8 cellular contexts compared by ENCODE assay signal in the genomic region with DNA sequence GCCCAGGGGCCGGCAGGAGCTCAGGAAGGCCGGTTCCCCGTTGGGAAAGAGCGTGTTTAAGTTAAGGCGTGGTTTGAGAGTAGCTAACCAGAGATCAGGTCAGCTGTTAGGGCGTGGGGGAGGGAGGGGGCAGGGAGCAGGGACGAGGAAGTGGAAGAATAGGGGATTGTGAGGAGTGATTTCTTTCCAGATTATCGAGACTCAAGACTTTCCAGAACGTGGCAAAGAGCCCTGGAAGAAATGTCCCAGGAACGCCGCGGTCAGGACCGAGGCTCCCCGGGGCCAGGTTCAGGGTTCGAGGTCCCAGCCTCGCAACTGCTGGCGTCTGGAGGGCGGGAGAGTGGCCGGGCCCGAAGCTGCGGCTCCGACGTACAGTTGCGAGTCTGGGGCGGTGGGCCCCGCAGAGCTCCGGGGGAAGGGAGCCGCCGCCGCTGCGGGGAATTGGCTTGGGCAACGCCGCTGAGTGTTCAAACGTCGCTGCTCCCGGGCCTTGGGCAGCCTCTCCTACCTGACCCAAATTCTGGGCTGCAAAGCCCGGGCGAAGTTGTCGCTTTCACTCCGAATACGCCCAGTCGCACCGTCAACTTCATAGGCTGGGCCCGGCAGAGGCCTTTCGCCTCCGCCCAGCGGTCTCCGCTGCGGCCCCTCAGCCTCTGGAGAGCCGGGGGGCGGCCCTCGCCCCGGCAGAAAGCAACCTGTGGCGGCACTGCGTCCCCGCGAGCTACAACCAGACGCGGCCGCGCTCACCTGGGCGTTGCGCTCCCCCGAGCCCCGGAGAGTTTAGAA. TPM values are rescaled to one million over a fixed set of nuclear protein-coding genes. Genes with fewer than 3 reads are reported as not detected.
DNase-seq lines count a peak whose midpoint lies in the region; ATAC-seq and TF ChIP-seq lines count a peak whose summit lies in the region.

No MANE protein-coding gene starts in this region.

- peaks cover 7% of the 10 kb centered on the region for H3K4me1 ChIP-seq in ectodermal cell (ENCODE audit: control insufficient read depth, insufficient read depth, low read length)
- H3K4me1 ChIP-seq in naive thymus-derived CD4-positive, alpha-beta T cell (ENCODE audit: control insufficient read depth in 2 of 2, insufficient read depth in 2 of 2, low read length in 2 of 2) = peaks cover 20 to 23% of the 10 kb centered on the region in 2 donors

- intact Hi-C loops in naive thymus-derived CD4-positive, alpha-beta T cell (cut with micrococcal nuclease) = loop anchor here in 1 of 2 donors (10.0 kb wide), 1 partner anchor 281 kb away; no protein-coding TSS in a partner anchor

- TF ChIP-seq EP300 in Ishikawa (IDR thresholded peaks at IDR 0.05; ENCODE audit: borderline replicate concordance) = no peak

- POLR2A ChIA-PET in naive thymus-derived CD4-positive, alpha-beta T cell (lab: Charles Lee) = no interaction called here

- H3K9me3 Mint-ChIP-seq in naive thymus-derived CD4-positive, alpha-beta T cell = peaks cover 0 to 13% (median 0%) of the 10 kb centered on the region in 11 donors

- CTCF ChIA-PET in naive thymus-derived CD4-positive, alpha-beta T cell (lab: Charles Lee) = no interaction called here

- peak overlapping the region in 1 of 9 donors; percentile 62 for H3K27ac Mint-ChIP-seq in naive thymus-derived CD4-positive, alpha-beta T cell

- ATAC-seq in naive thymus-derived CD4-positive, alpha-beta T cell = peak; percentile 51
- ATAC-seq in GM21717 (IDR thresholded peaks at IDR 0.05; ENCODE audit: unreplicated experiment) = no peak

- peak; percentile 51 for DNase-seq in ELF-1 (ENCODE audit: low read depth, low spot score)
- DNase-seq in naive thymus-derived CD4-positive, alpha-beta T cell = peak in 1 of 9 donors; percentile 19
- DNase-seq in stimulated activated CD4-positive, alpha-beta T cell treated with anti-CD3 and anti-CD28 coated beads, Interleukin-4, amount 100 ng/mL, for 1 hour = no peak
- no peak for DNase-seq in midbrain (lab: John Stamatoyannopoulos, UW)
- no peak for DNase-seq in DMS153 treated with DMSO at 0.1 percent for 48 hours (lab: John Stamatoyannopoulos, UW; ENCODE audit: unreplicated experiment)

- no peaks in the 10 kb centered on the region for H3K9me3 ChIP-seq in ectodermal cell (ENCODE audit: control insufficient read depth, low read length)
- H3K9me3 ChIP-seq in naive thymus-derived CD4-positive, alpha-beta T cell (ENCODE audit: control insufficient read depth in 2 of 3, low read length in 3 of 3) = no peaks in the 10 kb centered on the region

- peaks cover 13 to 39% (median 28%) of the 10 kb centered on the region in 7 donors for H3K4me1 Mint-ChIP-seq in naive thymus-derived CD4-positive, alpha-beta T cell

- peaks cover 100% of the 10 kb centered on the region for H3K27me3 ChIP-seq in ectodermal cell (ENCODE audit: control insufficient read depth, insufficient read depth, low read length, poor library complexity, severe bottlenecking)
- H3K27me3 ChIP-seq in naive thymus-derived CD4-positive, alpha-beta T cell (ENCODE audit: control insufficient read depth in 2 of 2, insufficient read depth in 2 of 2, low read length in 2 of 2) = peaks cover 30 to 31% of the 10 kb centered on the region in 2 donors

- H3K4me3 ChIP-seq in ectodermal cell (ENCODE audit: insufficient read depth, low read depth, low read length) = peak overlapping the region; percentile 34
- H3K4me3 ChIP-seq in naive thymus-derived CD4-positive, alpha-beta T cell (ENCODE audit: low read length) = peak overlapping the region; percentile 13

- H3K27me3 Mint-ChIP-seq in naive thymus-derived CD4-positive, alpha-beta T cell = peaks cover 50 to 77% (median 54%) of the 10 kb centered on the region in 5 donors

- peaks cover 10 to 29% (median 18%) of the 10 kb centered on the region in 5 donors for H3K36me3 Mint-ChIP-seq in naive thymus-derived CD4-positive, alpha-beta T cell

- 0 to 1% methylated on average over 65 of the region's 65 CpGs for WGBS in ectodermal cell, 2 experiments

- H3K36me3 ChIP-seq in ectodermal cell (ENCODE audit: control insufficient read depth, insufficient read depth, low read length) = no peaks in the 10 kb centered on the region
- H3K36me3 ChIP-seq in naive thymus-derived CD4-positive, alpha-beta T cell (ENCODE audit: control insufficient read depth in 2 of 3, insufficient read depth in 3 of 3, low read length in 3 of 3) = no peaks in the 10 kb centered on the region

- TF ChIP-seq RAD21 in Ishikawa (IDR thresholded peaks at IDR 0.05; ENCODE audit: low read depth) = 0 out of 2 replicates have a peak, but pooled peaks have one; percentile 1

- no peak overlapping the region for H3K27ac ChIP-seq in ectodermal cell (ENCODE audit: insufficient read depth, low read depth, low read length, poor library complexity, severe bottlenecking)
- no peak overlapping the region for H3K27ac ChIP-seq in naive thymus-derived CD4-positive, alpha-beta T cell (ENCODE audit: low read depth, low read length)

- H3K4me3 Mint-ChIP-seq in naive thymus-derived CD4-positive, alpha-beta T cell = peak overlapping the region; percentile 40 to 82 (median 66)

TF ChIP-seq in Ishikawa, 13 proteins besides CTCF, POLR2A, EP300 and RAD21:
- TF ChIP-seq TAF1 (IDR thresholded peaks at IDR 0.05; ENCODE audit: low read depth) (peak; percentile 24; the same call in 1 of the 2 replicates), TEAD4 (IDR thresholded peaks at IDR 0.05) (no peak), CREB1 (IDR thresholded peaks at IDR 0.05; ENCODE audit: low read depth) (no peak), TCF12 (IDR thresholded peaks at IDR 0.05; ENCODE audit: low read depth) (peak; percentile 18; the same call in 1 of the 2 replicates), YY1 (IDR thresholded peaks at IDR 0.05; ENCODE audit: low read depth) (no peak), FOXM1 (IDR thresholded peaks at IDR 0.05; ENCODE audit: borderline replicate concordance, low read depth) (no peak)
- TF ChIP-seq, protein P1, sequence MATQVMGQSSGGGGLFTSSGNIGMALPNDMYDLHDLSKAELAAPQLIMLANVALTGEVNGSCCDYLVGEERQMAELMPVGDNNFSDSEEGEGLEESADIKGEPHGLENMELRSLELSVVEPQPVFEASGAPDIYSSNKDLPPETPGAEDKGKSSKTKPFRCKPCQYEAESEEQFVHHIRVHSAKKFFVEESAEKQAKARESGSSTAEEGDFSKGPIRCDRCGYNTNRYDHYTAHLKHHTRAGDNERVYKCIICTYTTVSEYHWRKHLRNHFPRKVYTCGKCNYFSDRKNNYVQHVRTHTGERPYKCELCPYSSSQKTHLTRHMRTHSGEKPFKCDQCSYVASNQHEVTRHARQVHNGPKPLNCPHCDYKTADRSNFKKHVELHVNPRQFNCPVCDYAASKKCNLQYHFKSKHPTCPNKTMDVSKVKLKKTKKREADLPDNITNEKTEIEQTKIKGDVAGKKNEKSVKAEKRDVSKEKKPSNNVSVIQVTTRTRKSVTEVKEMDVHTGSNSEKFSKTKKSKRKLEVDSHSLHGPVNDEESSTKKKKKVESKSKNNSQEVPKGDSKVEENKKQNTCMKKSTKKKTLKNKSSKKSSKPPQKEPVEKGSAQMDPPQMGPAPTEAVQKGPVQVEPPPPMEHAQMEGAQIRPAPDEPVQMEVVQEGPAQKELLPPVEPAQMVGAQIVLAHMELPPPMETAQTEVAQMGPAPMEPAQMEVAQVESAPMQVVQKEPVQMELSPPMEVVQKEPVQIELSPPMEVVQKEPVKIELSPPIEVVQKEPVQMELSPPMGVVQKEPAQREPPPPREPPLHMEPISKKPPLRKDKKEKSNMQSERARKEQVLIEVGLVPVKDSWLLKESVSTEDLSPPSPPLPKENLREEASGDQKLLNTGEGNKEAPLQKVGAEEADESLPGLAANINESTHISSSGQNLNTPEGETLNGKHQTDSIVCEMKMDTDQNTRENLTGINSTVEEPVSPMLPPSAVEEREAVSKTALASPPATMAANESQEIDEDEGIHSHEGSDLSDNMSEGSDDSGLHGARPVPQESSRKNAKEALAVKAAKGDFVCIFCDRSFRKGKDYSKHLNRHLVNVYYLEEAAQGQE (IDR thresholded peaks at IDR 0.05; ENCODE audit: low read depth) = no peak
- TF ChIP-seq, protein P2, sequence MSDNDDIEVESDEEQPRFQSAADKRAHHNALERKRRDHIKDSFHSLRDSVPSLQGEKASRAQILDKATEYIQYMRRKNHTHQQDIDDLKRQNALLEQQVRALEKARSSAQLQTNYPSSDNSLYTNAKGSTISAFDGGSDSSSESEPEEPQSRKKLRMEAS (IDR thresholded peaks at IDR 0.05) = peak; percentile 61
- TF ChIP-seq, protein P3, sequence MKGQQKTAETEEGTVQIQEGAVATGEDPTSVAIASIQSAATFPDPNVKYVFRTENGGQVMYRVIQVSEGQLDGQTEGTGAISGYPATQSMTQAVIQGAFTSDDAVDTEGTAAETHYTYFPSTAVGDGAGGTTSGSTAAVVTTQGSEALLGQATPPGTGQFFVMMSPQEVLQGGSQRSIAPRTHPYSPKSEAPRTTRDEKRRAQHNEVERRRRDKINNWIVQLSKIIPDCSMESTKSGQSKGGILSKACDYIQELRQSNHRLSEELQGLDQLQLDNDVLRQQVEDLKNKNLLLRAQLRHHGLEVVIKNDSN (IDR thresholded peaks at IDR 0.05) = peak; percentile 57; the same call in 1 of the 2 replicates

RNA-seq across cellular contexts. Expression of a gene that starts 9.5 kb away (rescaled TPM):
- not detected for polyA plus RNA-seq in ectodermal cell (2013, experiment 1 of 4)
- polyA plus RNA-seq in ectodermal cell (2013, experiment 2 of 4) = 0.25 TPM
- polyA plus RNA-seq in ectodermal cell (2013, experiment 3 of 4) = not detected
- 0.16 TPM for polyA plus RNA-seq in ectodermal cell (2013, experiment 4 of 4)
- under 1 TPM in 3 of 5 experiments, not detected in 2; 0.21 to 0.51 (median 0.27) TPM for total RNA-seq in naive thymus-derived CD4-positive, alpha-beta T cell
- not detected for polyA plus RNA-seq in naive thymus-derived CD4-positive, alpha-beta T cell

RNA-seq across cellular contexts. Expression of a gene that starts 34.8 kb away (rescaled TPM):
- polyA plus RNA-seq in ectodermal cell (2013, experiment 1 of 4) = 119 TPM
- polyA plus RNA-seq in ectodermal cell (2013, experiment 2 of 4) = 116 TPM
- polyA plus RNA-seq in ectodermal cell (2013, experiment 3 of 4) = 102 TPM
- 110 TPM for polyA plus RNA-seq in ectodermal cell (2013, experiment 4 of 4)
- total RNA-seq in naive thymus-derived CD4-positive, alpha-beta T cell = 100 to 1,000 TPM in 1 of 5 experiments, 10 to 100 TPM in 4; 38.3 to 102 (median 47.8) TPM
- 100 to 1,000 TPM in 1 of 2 donors, 10 to 100 TPM in 1; 99.1 to 109 TPM for polyA plus RNA-seq in naive thymus-derived CD4-positive, alpha-beta T cell
